1 cellular context compared by ENCODE assay signal in the genomic region with DNA sequence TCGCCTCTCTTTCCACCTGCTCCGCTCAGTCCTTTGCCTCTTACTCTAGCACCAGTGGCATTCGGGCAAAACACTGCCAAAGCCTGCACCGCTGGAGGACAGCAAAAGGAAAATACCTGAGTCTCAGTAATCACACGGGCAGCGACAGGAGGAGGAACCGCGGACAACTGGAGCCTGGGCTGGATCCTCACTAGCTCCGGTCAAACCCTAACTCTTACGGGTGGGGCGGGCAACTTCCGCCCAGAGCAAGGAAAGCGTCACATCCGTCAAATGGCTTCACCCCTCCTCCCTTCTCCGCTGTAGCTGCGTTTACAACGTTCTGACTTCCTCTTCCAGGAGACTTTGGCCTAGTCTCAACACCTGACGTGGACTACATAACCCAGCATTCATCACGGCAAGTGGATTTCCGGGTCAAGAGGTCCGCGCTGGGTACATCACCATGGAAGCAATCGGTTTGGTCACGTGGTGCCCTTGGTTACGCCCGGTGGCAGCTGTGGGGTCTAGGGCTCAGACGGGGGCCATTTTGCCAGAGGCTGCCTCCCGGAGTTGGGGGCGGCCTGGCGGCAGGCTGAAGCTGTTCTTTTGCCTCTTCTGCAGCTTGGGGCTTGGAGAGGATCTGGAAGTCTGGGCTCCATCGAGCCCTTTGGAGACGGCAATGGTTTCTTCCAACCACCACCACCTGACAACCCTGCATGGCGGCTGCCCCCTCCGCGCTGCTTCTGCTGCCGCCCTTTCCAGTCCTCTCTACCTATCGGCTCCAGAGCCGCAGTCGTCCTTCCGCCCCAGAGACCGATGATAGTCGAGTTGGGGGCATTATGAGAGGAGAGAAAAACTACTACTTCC.
A peak's percentile ranks its signal among the peaks of the same experiment; 100 is the strongest.
TF ChIP-seq lines count a peak whose summit lies in the region.

A gene with protein sequence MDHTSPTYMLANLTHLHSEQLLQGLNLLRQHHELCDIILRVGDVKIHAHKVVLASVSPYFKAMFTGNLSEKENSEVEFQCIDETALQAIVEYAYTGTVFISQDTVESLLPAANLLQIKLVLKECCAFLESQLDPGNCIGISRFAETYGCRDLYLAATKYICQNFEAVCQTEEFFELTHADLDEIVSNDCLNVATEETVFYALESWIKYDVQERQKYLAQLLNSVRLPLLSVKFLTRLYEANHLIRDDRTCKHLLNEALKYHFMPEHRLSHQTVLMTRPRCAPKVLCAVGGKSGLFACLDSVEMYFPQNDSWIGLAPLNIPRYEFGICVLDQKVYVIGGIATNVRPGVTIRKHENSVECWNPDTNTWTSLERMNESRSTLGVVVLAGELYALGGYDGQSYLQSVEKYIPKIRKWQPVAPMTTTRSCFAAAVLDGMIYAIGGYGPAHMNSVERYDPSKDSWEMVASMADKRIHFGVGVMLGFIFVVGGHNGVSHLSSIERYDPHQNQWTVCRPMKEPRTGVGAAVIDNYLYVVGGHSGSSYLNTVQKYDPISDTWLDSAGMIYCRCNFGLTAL (minus strand): TSS at position 218 of the 843 bp plus-strand sequence. CDS start 16,019 bp downstream, outside the sequence.
A gene with protein sequence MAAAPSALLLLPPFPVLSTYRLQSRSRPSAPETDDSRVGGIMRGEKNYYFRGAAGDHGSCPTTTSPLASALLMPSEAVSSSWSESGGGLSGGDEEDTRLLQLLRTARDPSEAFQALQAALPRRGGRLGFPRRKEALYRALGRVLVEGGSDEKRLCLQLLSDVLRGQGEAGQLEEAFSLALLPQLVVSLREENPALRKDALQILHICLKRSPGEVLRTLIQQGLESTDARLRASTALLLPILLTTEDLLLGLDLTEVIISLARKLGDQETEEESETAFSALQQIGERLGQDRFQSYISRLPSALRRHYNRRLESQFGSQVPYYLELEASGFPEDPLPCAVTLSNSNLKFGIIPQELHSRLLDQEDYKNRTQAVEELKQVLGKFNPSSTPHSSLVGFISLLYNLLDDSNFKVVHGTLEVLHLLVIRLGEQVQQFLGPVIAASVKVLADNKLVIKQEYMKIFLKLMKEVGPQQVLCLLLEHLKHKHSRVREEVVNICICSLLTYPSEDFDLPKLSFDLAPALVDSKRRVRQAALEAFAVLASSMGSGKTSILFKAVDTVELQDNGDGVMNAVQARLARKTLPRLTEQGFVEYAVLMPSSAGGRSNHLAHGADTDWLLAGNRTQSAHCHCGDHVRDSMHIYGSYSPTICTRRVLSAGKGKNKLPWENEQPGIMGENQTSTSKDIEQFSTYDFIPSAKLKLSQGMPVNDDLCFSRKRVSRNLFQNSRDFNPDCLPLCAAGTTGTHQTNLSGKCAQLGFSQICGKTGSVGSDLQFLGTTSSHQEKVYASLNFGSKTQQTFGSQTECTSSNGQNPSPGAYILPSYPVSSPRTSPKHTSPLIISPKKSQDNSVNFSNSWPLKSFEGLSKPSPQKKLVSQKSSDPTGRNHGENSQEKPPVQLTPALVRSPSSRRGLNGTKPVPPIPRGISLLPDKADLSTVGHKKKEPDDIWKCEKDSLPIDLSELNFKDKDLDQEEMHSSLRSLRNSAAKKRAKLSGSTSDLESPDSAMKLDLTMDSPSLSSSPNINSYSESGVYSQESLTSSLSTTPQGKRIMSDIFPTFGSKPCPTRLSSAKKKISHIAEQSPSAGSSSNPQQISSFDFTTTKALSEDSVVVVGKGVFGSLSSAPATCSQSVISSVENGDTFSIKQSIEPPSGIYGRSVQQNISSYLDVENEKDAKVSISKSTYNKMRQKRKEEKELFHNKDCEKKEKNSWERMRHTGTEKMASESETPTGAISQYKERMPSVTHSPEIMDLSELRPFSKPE (N-terminal part only) (plus strand): TSS at position 461 of the 843 bp plus-strand sequence. CDS start 232 bp downstream, at position 693.

TF ChIP-seq in IMR-90, 13 proteins besides CTCF, POLR2A, EP300 and RAD21:
- TF ChIP-seq RCOR1 (IDR thresholded peaks at IDR 0.05; ENCODE audit: insufficient replicate concordance, low read length) (no peak), MAZ (IDR thresholded peaks at IDR 0.05; ENCODE audit: borderline replicate concordance, low read depth, low read length) (peak; percentile 94), CHD1 (IDR thresholded peaks at IDR 0.05; ENCODE audit: low read depth, low read length) (0 out of 2 replicates have a peak, but pooled peaks have one; percentile 79), BHLHE40 (IDR thresholded peaks at IDR 0.05; ENCODE audit: low read depth, low read length) (peak; percentile 47; the same call in 1 of the 2 replicates), NFE2L2 (IDR thresholded peaks at IDR 0.05; ENCODE audit: low read depth, low read length) (no peak), CEBPB (IDR thresholded peaks at IDR 0.05; ENCODE audit: low read depth, low read length) (0 out of 2 replicates have a peak, but pooled peaks have one; percentile 37), RFX5 (IDR thresholded peaks at IDR 0.05; ENCODE audit: low read depth, low read length) (no peak), FOS (IDR thresholded peaks at IDR 0.05; ENCODE audit: low read depth, low read length) (0 out of 2 replicates have a peak, but pooled peaks have one; percentile 9), SMC3 (IDR thresholded peaks at IDR 0.05; ENCODE audit: low read depth, low read length) (no peak), MXI1 (IDR thresholded peaks at IDR 0.05; ENCODE audit: borderline replicate concordance, low read depth, low read length) (0 out of 2 replicates have a peak, but pooled peaks have one; percentile 13), MAFK (IDR thresholded peaks at IDR 0.05; ENCODE audit: low read depth, low read length) (0 out of 2 replicates have a peak, but pooled peaks have one; percentile 4)
- TF ChIP-seq, protein P1, sequence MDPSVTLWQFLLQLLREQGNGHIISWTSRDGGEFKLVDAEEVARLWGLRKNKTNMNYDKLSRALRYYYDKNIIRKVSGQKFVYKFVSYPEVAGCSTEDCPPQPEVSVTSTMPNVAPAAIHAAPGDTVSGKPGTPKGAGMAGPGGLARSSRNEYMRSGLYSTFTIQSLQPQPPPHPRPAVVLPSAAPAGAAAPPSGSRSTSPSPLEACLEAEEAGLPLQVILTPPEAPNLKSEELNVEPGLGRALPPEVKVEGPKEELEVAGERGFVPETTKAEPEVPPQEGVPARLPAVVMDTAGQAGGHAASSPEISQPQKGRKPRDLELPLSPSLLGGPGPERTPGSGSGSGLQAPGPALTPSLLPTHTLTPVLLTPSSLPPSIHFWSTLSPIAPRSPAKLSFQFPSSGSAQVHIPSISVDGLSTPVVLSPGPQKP (IDR thresholded peaks at IDR 0.05; ENCODE audit: borderline replicate concordance, low read depth, low read length), result no peak
- TF ChIP-seq, protein P2, sequence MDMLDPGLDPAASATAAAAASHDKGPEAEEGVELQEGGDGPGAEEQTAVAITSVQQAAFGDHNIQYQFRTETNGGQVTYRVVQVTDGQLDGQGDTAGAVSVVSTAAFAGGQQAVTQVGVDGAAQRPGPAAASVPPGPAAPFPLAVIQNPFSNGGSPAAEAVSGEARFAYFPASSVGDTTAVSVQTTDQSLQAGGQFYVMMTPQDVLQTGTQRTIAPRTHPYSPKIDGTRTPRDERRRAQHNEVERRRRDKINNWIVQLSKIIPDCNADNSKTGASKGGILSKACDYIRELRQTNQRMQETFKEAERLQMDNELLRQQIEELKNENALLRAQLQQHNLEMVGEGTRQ (IDR thresholded peaks at IDR 0.05; ENCODE audit: low read depth, low read length), result peak; percentile 99
TF ChIP-seq in IMR-90: peak in this region for 8.
